9 cellular contexts compared by ENCODE assay signal in genomic region chr5:109191153-109191558, GRCh38.
DNase-seq lines count a peak whose midpoint lies in the region; ATAC-seq lines count a peak whose summit lies in the region.
"Had no signal": no experiment of that assay in that cellular context is flagged by ENCODE, and none has a peak within 500 bp of the region (broad histone marks: within the 10 kb centered on the region; RNA-seq: fewer than 3 reads in every experiment).

No MANE protein-coding gene starts in this region.

- H3K27ac Mint-ChIP-seq in activated CD4-positive, alpha-beta memory T cell treated with anti-CD3 and anti-CD28 coated beads for 36 hours, result no peak overlapping the region

- no peak overlapping the region for H3K4me3 Mint-ChIP-seq in activated CD4-positive, alpha-beta memory T cell treated with anti-CD3 and anti-CD28 coated beads for 36 hours

- H3K4me1 Mint-ChIP-seq in activated CD4-positive, alpha-beta memory T cell treated with anti-CD3 and anti-CD28 coated beads for 36 hours (ENCODE audit: low read depth), result peaks cover 3% of the 10 kb centered on the region

- no peaks in the 10 kb centered on the region for H3K27me3 Mint-ChIP-seq in activated CD4-positive, alpha-beta memory T cell treated with anti-CD3 and anti-CD28 coated beads for 36 hours

- ATAC-seq in HG02870 (IDR thresholded peaks at IDR 0.05; ENCODE audit: unreplicated experiment), result peak; percentile 79

- intact Hi-C loops in activated CD4-positive, alpha-beta memory T cell treated with anti-CD3 and anti-CD28 coated beads for 36 hours (cut with micrococcal nuclease), result no loop called here

- DNase-seq in DMS 273 (lab: John Stamatoyannopoulos, UW; ENCODE audit: unreplicated experiment) (peak; percentile 9), DMS 273 treated with DMSO at 0.1 percent for 48 hours (lab: John Stamatoyannopoulos, UW) (no peak), non-pigmented ciliary epithelial cell (ENCODE audit: low read depth) (peak; percentile 15), mesenteric fat pad (ENCODE audit: low spot score) (no peak), 8988T (no peak)
- DNase-seq in activated CD4-positive, alpha-beta memory T cell treated with anti-CD3 and anti-CD28 coated beads for 36 hours, result peak; percentile 10
- no peak for DNase-seq in activated CD4-positive, CD25-positive, alpha-beta regulatory T cell (lab: John Stamatoyannopoulos, UW)
- DNase-seq: NCI-H187 had no signal

- H3K36me3 Mint-ChIP-seq in activated CD4-positive, alpha-beta memory T cell treated with anti-CD3 and anti-CD28 coated beads for 36 hours, result peaks cover 2% of the 10 kb centered on the region

- H3K9me3 Mint-ChIP-seq in activated CD4-positive, alpha-beta memory T cell treated with anti-CD3 and anti-CD28 coated beads for 36 hours, result no peaks in the 10 kb centered on the region

- CTCF ChIA-PET in activated CD4-positive, alpha-beta memory T cell treated with anti-CD3 and anti-CD28 coated beads for 36 hours (lab: Charles Lee), result no interaction called here

- POLR2A ChIA-PET in activated CD4-positive, alpha-beta memory T cell treated with anti-CD3 and anti-CD28 coated beads for 36 hours (lab: Charles Lee), result no interaction called here

Comparison
In these comparisons a context has a peak if more than half of its experiments do, and no peak if none do; other contexts are left out.
1. DNase-seq: peak in DMS 273 (single experiment), activated CD4-positive, alpha-beta memory T cell treated with anti-CD3 and anti-CD28 coated beads for 36 hours (single experiment) and non-pigmented ciliary epithelial cell (single experiment); none in DMS 273 treated with DMSO at 0.1 percent for 48 hours (single experiment), mesenteric fat pad (single experiment), activated CD4-positive, CD25-positive, alpha-beta regulatory T cell (0 of 4) and 8988T (single experiment).